ENCODE assay signal across 1 cellular context in the genomic region with DNA sequence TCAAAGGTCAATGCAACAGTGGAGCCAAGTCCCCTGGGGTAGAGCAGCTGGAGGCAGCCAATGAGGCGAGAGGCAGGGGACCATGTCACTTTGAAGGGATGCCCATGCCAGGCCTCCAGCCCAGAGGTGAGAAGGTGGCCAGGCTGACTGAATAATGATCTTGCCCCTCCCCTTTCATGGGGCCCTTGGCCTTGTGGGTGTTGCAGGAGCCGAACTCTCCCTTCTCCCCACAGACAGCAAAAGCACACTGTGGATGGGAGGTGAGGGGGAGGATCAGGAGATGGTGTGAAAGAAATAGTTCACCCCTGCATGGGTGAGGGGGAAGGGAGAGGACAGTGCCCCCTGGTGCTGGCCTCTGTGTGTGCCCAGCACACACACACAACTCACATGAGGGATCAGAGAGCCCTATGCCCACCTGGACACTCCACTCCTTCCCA.
TF ChIP-seq lines count a peak whose summit lies in the region.

No MANE protein-coding gene starts in this region.

TF ChIP-seq in HepG2, 621 proteins besides CTCF, POLR2A, EP300 and RAD21:
- no peak for TF ChIP-seq U2AF1 (optimal IDR thresholded peaks at IDR 0.05; ENCODE audit: low read depth, low read length)
- no peak for TF ChIP-seq ZBTB46 (CRISPR knock-in tag; IDR thresholded peaks at IDR 0.05; ENCODE audit: borderline replicate concordance)
- no peak for TF ChIP-seq THAP7 (CRISPR knock-in tag; IDR thresholded peaks at IDR 0.05)
- TF ChIP-seq SMC3 (IDR thresholded peaks at IDR 0.05; ENCODE audit: low read length): peak; percentile 26; the same call in 1 of the 2 replicates
- TF ChIP-seq XRCC5 (optimal IDR thresholded peaks at IDR 0.05; ENCODE audit: low read length): peak; percentile 61
- no peak for TF ChIP-seq ZNF672 (CRISPR knock-in tag; IDR thresholded peaks at IDR 0.05)
- TF ChIP-seq HNRNPL (IDR thresholded peaks at IDR 0.05; ENCODE audit: low read depth, low read length): peak; percentile 70; the same call in 1 of the 2 replicates
- TF ChIP-seq ZSCAN25 (CRISPR knock-in tag; IDR thresholded peaks at IDR 0.05): no peak
- TF ChIP-seq, protein P1, sequence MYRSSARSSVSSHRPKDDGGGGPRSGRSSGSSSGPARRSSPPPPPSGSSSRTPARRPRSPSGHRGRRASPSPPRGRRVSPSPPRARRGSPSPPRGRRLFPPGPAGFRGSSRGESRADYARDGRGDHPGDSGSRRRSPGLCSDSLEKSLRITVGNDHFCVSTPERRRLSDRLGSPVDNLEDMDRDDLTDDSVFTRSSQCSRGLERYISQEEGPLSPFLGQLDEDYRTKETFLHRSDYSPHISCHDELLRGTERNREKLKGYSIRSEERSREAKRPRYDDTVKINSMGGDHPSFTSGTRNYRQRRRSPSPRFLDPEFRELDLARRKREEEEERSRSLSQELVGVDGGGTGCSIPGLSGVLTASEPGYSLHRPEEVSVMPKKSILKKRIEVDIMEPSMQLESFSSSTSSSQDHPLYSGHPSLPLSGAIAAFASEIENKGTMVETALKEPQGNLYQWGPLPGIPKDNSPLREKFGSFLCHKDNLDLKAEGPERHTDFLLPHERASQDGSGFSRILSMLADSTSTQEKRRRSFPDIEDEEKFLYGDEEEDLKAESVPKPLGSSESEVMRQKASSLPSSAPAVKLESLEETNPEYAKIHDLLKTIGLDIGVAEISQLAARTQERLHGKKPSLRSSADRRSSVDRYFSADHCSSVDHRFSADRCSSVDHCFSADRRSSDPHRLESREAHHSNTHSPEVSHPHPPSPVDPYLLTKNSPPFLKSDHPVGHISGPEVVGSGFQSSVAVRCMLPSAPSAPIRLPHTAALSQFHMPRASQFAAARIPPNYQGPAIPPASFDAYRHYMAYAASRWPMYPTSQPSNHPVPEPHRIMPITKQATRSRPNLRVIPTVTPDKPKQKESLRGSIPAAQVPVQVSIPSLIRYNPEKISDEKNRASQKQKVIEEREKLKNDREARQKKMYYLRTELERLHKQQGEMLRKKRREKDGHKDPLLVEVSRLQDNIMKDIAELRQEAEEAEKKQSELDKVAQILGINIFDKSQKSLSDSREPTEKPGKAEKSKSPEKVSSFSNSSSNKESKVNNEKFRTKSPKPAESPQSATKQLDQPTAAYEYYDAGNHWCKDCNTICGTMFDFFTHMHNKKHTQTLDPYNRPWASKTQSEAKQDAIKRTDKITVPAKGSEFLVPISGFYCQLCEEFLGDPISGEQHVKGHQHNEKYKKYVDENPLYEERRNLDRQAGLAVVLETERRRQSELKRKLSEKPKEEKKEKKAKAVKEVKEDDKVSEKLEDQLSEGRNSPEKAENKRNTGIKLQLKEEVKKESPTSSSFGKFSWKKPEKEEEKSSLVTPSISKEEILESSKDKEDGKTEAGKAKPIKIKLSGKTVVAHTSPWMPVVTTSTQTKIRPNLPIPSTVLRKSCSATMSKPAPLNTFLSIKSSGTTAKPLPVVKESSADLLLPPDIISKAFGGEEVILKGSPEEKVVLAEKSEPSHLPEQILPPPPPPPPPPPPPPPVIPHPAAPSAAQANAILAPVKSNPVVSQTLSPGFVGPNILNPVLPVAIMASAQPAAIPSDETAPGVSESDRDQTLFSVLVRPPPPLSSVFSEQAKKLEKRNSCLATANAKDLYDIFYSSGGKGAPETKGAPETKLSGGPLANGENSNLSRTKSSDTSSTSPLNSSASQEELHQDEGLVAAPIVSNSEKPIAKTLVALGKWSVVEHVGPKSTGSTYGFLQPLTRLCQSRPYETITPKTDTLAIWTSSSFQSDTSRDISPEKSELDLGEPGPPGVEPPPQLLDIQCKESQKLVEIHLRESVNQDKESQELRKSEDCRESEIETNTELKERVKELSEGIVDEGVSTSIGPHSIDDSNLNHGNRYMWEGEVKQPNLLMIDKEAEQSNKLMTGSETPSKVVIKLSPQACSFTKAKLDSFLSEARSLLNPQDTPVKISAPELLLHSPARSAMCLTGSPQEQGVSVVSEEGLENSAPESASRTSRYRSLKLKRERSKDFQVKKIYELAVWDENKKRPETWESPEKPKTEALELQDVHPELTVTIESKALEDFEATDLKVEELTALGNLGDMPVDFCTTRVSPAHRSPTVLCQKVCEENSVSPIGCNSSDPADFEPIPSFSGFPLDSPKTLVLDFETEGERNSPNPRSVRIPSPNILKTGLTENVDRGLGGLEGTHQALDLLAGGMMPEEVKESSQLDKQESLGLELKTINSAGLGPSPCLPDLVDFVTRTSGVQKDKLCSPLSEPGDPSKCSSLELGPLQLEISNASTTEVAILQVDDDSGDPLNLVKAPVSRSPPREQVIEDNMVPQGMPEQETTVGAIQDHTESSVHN (CRISPR knock-in tag; IDR thresholded peaks at IDR 0.05): no peak
- TF ChIP-seq PHB2 (IDR thresholded peaks at IDR 0.05; ENCODE audit: partially characterized antibody): no peak
- no peak for TF ChIP-seq ADNP (CRISPR knock-in tag; IDR thresholded peaks at IDR 0.05)
TF ChIP-seq in HepG2: peak in this region for 3.
